Comparison of ENCODE assay signal across 8 cellular contexts in genomic region chr12:53079226-53080117, GRCh38. TPM values are rescaled to one million over a fixed set of nuclear protein-coding genes. Genes with fewer than 3 reads are reported as not detected.
DNase-seq lines count a peak whose midpoint lies in the region; ATAC-seq and TF ChIP-seq lines count a peak whose summit lies in the region.

Gene SPRYD3 (minus strand): TSS chr12:53079390. CDS start chr12:53079333, 57 bp downstream.

- peaks cover 15 to 21% (median 20%) of the 10 kb centered on the region in 3 donors for H3K4me1 Mint-ChIP-seq in IgD-negative memory B cell

- no peaks in the 10 kb centered on the region for H3K9me3 ChIP-seq in mucosa of rectum (ENCODE audit: control insufficient read depth in 2 of 2, low read length in 2 of 2)

- peak within 1 kb of the TSS; percentile 63 to 98 (median 91) for H3K27ac Mint-ChIP-seq in IgD-negative memory B cell

- H3K4me1 ChIP-seq in mucosa of rectum (ENCODE audit: control insufficient read depth in 2 of 2, insufficient read depth in 2 of 2, low read length in 2 of 2): peaks cover 5 to 8% of the 10 kb centered on the region in 2 donors

- no peaks in the 10 kb centered on the region for H3K27me3 Mint-ChIP-seq in IgD-negative memory B cell

- H3K4me3 ChIP-seq in epithelial cell of esophagus (ENCODE audit: low read length) (peak within 1 kb of the TSS; percentile 68), mucosa of rectum (ENCODE audit: low read length in 2 of 2) (peak within 1 kb of the TSS; percentile 76 to 83)

- peak; percentile 99 for ATAC-seq in GM21529 (IDR thresholded peaks at IDR 0.05; ENCODE audit: unreplicated experiment)

- peaks cover 2% of the 10 kb centered on the region for H3K36me3 Mint-ChIP-seq in IgD-negative memory B cell

- no peak for TF ChIP-seq CTCF in epithelial cell of esophagus (IDR thresholded peaks at IDR 0.05; ENCODE audit: insufficient read depth, low read depth, low read length, missing control alignments)

- no peaks in the 10 kb centered on the region for H3K9me3 Mint-ChIP-seq in IgD-negative memory B cell

- peak within 1 kb of the TSS; percentile 90 to 99 (median 94) for H3K4me3 Mint-ChIP-seq in IgD-negative memory B cell

- peak within 1 kb of the TSS; percentile 78 to 80 for H3K9ac ChIP-seq in mucosa of rectum (ENCODE audit: low read depth in 1 of 2, low read length in 2 of 2)

- H3K27ac ChIP-seq in mucosa of rectum (ENCODE audit: low read depth in 2 of 2, low read length in 2 of 2): peak within 1 kb of the TSS; percentile 81 to 94

- H3K36me3 ChIP-seq in mucosa of rectum (ENCODE audit: control insufficient read depth in 2 of 2, insufficient read depth in 2 of 2, low read length in 2 of 2): peaks cover 16 to 22% of the 10 kb centered on the region in 2 donors

- DNase-seq in DMS 273 treated with DMSO at 0.1 percent for 48 hours (lab: John Stamatoyannopoulos, UW) (peak; percentile 83), OCI-M2 (lab: John Stamatoyannopoulos, UW; ENCODE audit: unreplicated experiment) (peak; percentile 39), activated T-cell treated with anti-CD3 and anti-CD28 coated beads for 4 hours (peak; percentile 97), epithelial cell of esophagus (ENCODE audit: low read depth) (peak; percentile 96)
- peak; percentile 97 for DNase-seq in stimulated activated CD8-positive, alpha-beta memory T cell treated with anti-CD3 and anti-CD28 coated beads, Interleukin-4, amount 100 ng/mL, for 48 hours

- H3K27me3 ChIP-seq in mucosa of rectum (ENCODE audit: control insufficient read depth in 2 of 2, insufficient read depth in 2 of 2, low read length in 2 of 2): no peaks in the 10 kb centered on the region

RNA-seq across cellular contexts. Expression of gene SPRYD3, which starts in this region (rescaled TPM):
- polyA plus RNA-seq in IgD-negative memory B cell: 30.4 TPM

Comparison
In these comparisons a context has a peak if more than half of its experiments do, and no peak if none do; other contexts are left out.
1. Peak in every context shown above with its lines: DNase-seq, ATAC-seq, H3K4me3 ChIP-seq and H3K27ac ChIP-seq.
2. DNase-seq: peak in every context shown above with its lines; median percentile 97 in activated T-cell treated with anti-CD3 and anti-CD28 coated beads for 4 hours; 97 in stimulated activated CD8-positive, alpha-beta memory T cell treated with anti-CD3 and anti-CD28 coated beads, Interleukin-4, amount 100 ng/mL, for 48 hours; 96 in epithelial cell of esophagus; 83 in DMS 273 treated with DMSO at 0.1 percent for 48 hours; 39 in OCI-M2.